Comparison of ENCODE assay signal across 30 cellular contexts in the genomic region with DNA sequence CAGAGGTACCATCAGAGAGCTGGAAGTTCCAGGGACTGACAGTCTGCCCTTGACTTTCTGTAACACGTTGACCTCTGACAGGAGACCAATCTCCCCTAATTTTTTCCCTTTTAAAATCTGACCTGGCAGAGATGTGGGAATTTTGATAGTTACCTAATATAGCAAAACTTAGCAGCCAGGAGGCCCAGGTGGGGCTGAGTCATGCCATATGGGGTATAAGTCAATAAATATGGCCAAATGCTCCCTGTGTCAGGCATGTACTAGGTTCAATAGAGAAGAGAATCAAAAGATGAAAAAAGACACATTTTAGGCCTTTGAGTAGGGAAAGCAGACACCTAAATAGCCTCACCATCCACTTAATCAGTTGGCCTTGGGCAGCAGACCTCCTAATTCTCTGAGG.
"Had no signal": no experiment of that assay in that cellular context is flagged by ENCODE, and none has a peak within 500 bp of the region (broad histone marks: within the 10 kb centered on the region; RNA-seq: fewer than 3 reads in every experiment).

No MANE protein-coding gene starts in this region.

- H3K4me3 Mint-ChIP-seq: activated CD4-positive, alpha-beta T cell treated with anti-CD3 and anti-CD28 coated beads, Interleukin-2, amount 10 ng/mL, durations not matched to agents 24 days and 14 days; activated CD8-positive, alpha-beta T cell treated with anti-CD3 and anti-CD28 coated beads for 36 hours; activated naive CD8-positive, alpha-beta T cell; activated naive CD8-positive, alpha-beta T cell treated with anti-CD3 and anti-CD28 coated beads, Interleukin-2, amount 50 U/mL, for 24 hours; activated T-cell treated with anti-CD3 and anti-CD28 coated beads, Interleukin-2, amount 50 U/mL, for 72 hours; activated T-helper 17 cell treated with anti-CD3 and anti-CD28 coated beads, Interleukin-2, amount 50 U/mL, for 72 hours; brain; central memory CD8-positive, alpha-beta T cell had no signal

- H3K27ac Mint-ChIP-seq: activated CD4-positive, alpha-beta T cell treated with anti-CD3 and anti-CD28 coated beads, Interleukin-2, amount 10 ng/mL, durations not matched to agents 24 days and 14 days; activated CD8-positive, alpha-beta T cell treated with anti-CD3 and anti-CD28 coated beads for 36 hours; activated naive CD8-positive, alpha-beta T cell; activated naive CD8-positive, alpha-beta T cell treated with anti-CD3 and anti-CD28 coated beads, Interleukin-2, amount 50 U/mL, for 24 hours; activated T-cell treated with anti-CD3 and anti-CD28 coated beads, Interleukin-2, amount 50 U/mL, for 72 hours; activated T-helper 17 cell treated with anti-CD3 and anti-CD28 coated beads, Interleukin-2, amount 50 U/mL, for 72 hours; brain had no signal

- H3K27me3 Mint-ChIP-seq: activated CD4-positive, alpha-beta T cell treated with anti-CD3 and anti-CD28 coated beads, Interleukin-2, amount 10 ng/mL, durations not matched to agents 24 days and 14 days; activated CD8-positive, alpha-beta T cell treated with anti-CD3 and anti-CD28 coated beads for 36 hours; activated naive CD8-positive, alpha-beta T cell; activated T-helper 17 cell treated with anti-CD3 and anti-CD28 coated beads, Interleukin-2, amount 50 U/mL, for 72 hours; central memory CD8-positive, alpha-beta T cell had no signal

- H2AFZ ChIP-seq: PC-9 had no signal

- H3K9me3 Mint-ChIP-seq: activated CD4-positive, alpha-beta T cell treated with anti-CD3 and anti-CD28 coated beads, Interleukin-2, amount 10 ng/mL, durations not matched to agents 24 days and 14 days; activated CD8-positive, alpha-beta T cell treated with anti-CD3 and anti-CD28 coated beads for 36 hours; activated naive CD8-positive, alpha-beta T cell treated with anti-CD3 and anti-CD28 coated beads, Interleukin-2, amount 50 U/mL, for 24 hours; activated T-cell treated with anti-CD3 and anti-CD28 coated beads, Interleukin-2, amount 50 U/mL, for 72 hours; activated T-helper 17 cell treated with anti-CD3 and anti-CD28 coated beads, Interleukin-2, amount 50 U/mL, for 72 hours; brain; central memory CD8-positive, alpha-beta T cell had no signal

- DNase-seq: activated CD4-positive, alpha-beta T cell treated with anti-CD3 and anti-CD28 coated beads, Interleukin-2, amount 10 ng/mL, durations not matched to agents 24 days and 14 days; activated CD4-positive, alpha-beta T cell treated with anti-CD3 and anti-CD28 coated beads, Interleukin-2, amount 50 U/mL, for 4 hours; activated gamma-delta T cell; activated naive CD4-positive, alpha-beta T cell treated with Interleukin-2 at 50 U/mL for 16 hours; activated naive CD8-positive, alpha-beta T cell treated with anti-CD3 and anti-CD28 coated beads, Interleukin-2, amount 50 U/mL, for 24 hours; activated T-cell treated with anti-CD3 and anti-CD28 coated beads, Interleukin-2, amount 50 U/mL, for 1 hour; activated T-cell treated with anti-CD3 and anti-CD28 coated beads, Interleukin-2, amount 50 U/mL, for 72 hours; anterior cingulate cortex; Karpas-422; KBM-7; NCI-H1105; NCI-H1417 treated with DMSO at 0.1 percent for 48 hours; NCI-H187 treated with DMSO at 0.1 percent for 48 hours; NCI-H2081; NCI-H510A; NCI-H526; NCI-H748 treated with DMSO at 0.1 percent for 48 hours; NK-92 treated with Interleukin-12 subunit alpha and Interleukin-12 subunit beta, amount 100 ng/mL, for 24 hours; SHP77; SJCRH30; T1000; WERI-Rb-1 had no signal

- H3K4me3 ChIP-seq: cardiac muscle cell, PC-9, SJCRH30, SK-N-MC had no signal

- H3K4me2 ChIP-seq: PC-9 had no signal

- H3K9me3 ChIP-seq: SJCRH30 had no signal

- H3K36me3 Mint-ChIP-seq: activated naive CD8-positive, alpha-beta T cell; brain had no signal

- H3K27ac ChIP-seq: cardiac muscle cell, PC-9, SJCRH30, SK-N-MC, WERI-Rb-1 had no signal

- H3K36me3 ChIP-seq: cardiac muscle cell, SJCRH30, WERI-Rb-1 had no signal

- H3K27me3 ChIP-seq: cardiac muscle cell had no signal
